Comparison of ENCODE assay signal across 16 cellular contexts in genomic region chr6:92723390-92723931, GRCh38.
A peak's percentile ranks its signal among the peaks of the same experiment; 100 is the strongest.
DNase-seq lines count a peak whose midpoint lies in the region; ATAC-seq, FAIRE-seq and TF ChIP-seq lines count a peak whose summit lies in the region.
"Had no signal": no experiment of that assay in that cellular context is flagged by ENCODE, and none has a peak within 500 bp of the region (broad histone marks: within the 10 kb centered on the region; RNA-seq: fewer than 3 reads in every experiment).

No MANE protein-coding gene starts in this region.

- no peak overlapping the region for H3K4me3 Mint-ChIP-seq in activated CD8-positive, alpha-beta memory T cell treated with anti-CD3 and anti-CD28 coated beads, Interleukin-2, amount 10 ng/mL, durations not matched to agents 7 days and 5 days
- H3K4me3 Mint-ChIP-seq in activated B cell treated with CpG ODN at 0.5 μM for 24 hours = no peak overlapping the region

- no peak for TF ChIP-seq POLR2A in H54 (IDR thresholded peaks at IDR 0.05; ENCODE audit: low read depth, low read length)

- H3K4me1 ChIP-seq in kidney (ENCODE audit: control insufficient read depth in 1 of 2, insufficient read depth in 1 of 2, low read depth in 1 of 2, low read length in 2 of 2) = no peaks in the 10 kb centered on the region
- no peaks in the 10 kb centered on the region for H3K4me1 ChIP-seq in effector memory CD4-positive, alpha-beta T cell (ENCODE audit: control insufficient read depth, insufficient read depth, low read length, poor library complexity, severe bottlenecking)

- no peaks in the 10 kb centered on the region for H3K27me3 ChIP-seq in effector memory CD4-positive, alpha-beta T cell (replicated peaks; ENCODE audit: control insufficient read depth, insufficient read depth, low read length, poor library complexity, severe bottlenecking)

- no peaks in the 10 kb centered on the region for H3K27me3 Mint-ChIP-seq in activated CD8-positive, alpha-beta memory T cell treated with anti-CD3 and anti-CD28 coated beads, Interleukin-2, amount 10 ng/mL, durations not matched to agents 7 days and 5 days
- no peaks in the 10 kb centered on the region for H3K27me3 Mint-ChIP-seq in activated B cell treated with CpG ODN at 0.5 μM for 24 hours

- no peaks in the 10 kb centered on the region for H3K36me3 ChIP-seq in kidney (ENCODE audit: control insufficient read depth in 1 of 2, insufficient read depth in 2 of 2, low read length in 2 of 2)
- no peaks in the 10 kb centered on the region for H3K36me3 ChIP-seq in effector memory CD4-positive, alpha-beta T cell (ENCODE audit: control insufficient read depth, insufficient read depth, low read length)

- no peaks in the 10 kb centered on the region for H3K4me1 Mint-ChIP-seq in activated CD8-positive, alpha-beta memory T cell treated with anti-CD3 and anti-CD28 coated beads, Interleukin-2, amount 10 ng/mL, durations not matched to agents 7 days and 5 days
- no peaks in the 10 kb centered on the region for H3K4me1 Mint-ChIP-seq in activated B cell treated with CpG ODN at 0.5 μM for 24 hours

- intact Hi-C loops in activated B cell treated with CpG ODN at 0.5 μM for 24 hours (cut with micrococcal nuclease) = no loop called here
- intact Hi-C loops in kidney (cut with DNase I) = no loop called here

- H3K36me3 Mint-ChIP-seq in activated CD8-positive, alpha-beta memory T cell treated with anti-CD3 and anti-CD28 coated beads, Interleukin-2, amount 10 ng/mL, durations not matched to agents 7 days and 5 days = no peaks in the 10 kb centered on the region
- H3K36me3 Mint-ChIP-seq in activated B cell treated with CpG ODN at 0.5 μM for 24 hours (ENCODE audit: low read depth) = no peaks in the 10 kb centered on the region

- H3K9ac ChIP-seq in kidney (ENCODE audit: low read length in 2 of 2) = no peak overlapping the region

- H3K27ac ChIP-seq in kidney (ENCODE audit: low read depth in 2 of 2, low read length in 2 of 2) = no peak overlapping the region
- no peak overlapping the region for H3K27ac ChIP-seq in effector memory CD4-positive, alpha-beta T cell (ENCODE audit: insufficient read depth, low read length, poor library complexity, severe bottlenecking)

- H3K27ac Mint-ChIP-seq in activated CD8-positive, alpha-beta memory T cell treated with anti-CD3 and anti-CD28 coated beads, Interleukin-2, amount 10 ng/mL, durations not matched to agents 7 days and 5 days = no peak overlapping the region
- H3K27ac Mint-ChIP-seq in activated B cell treated with CpG ODN at 0.5 μM for 24 hours = no peak overlapping the region

- peak; percentile 45 for ATAC-seq in activated CD8-positive, alpha-beta memory T cell treated with anti-CD3 and anti-CD28 coated beads, Interleukin-2, amount 10 ng/mL, durations not matched to agents 7 days and 5 days
- ATAC-seq in activated B cell treated with CpG ODN at 0.5 μM for 24 hours (ENCODE audit: low read depth) (peak; percentile 45), GM18873 (IDR thresholded peaks at IDR 0.05; ENCODE audit: low FRiP score, unreplicated experiment) (no peak)
- peak; percentile 19 for ATAC-seq in stimulated activated naive CD8-positive, alpha-beta T cell treated with anti-CD3 and anti-CD28 coated beads, Interleukin-15, Interleukin-2, amounts not matched to agents 100 U/mL and 50 U/mL, for 24 hours

- CTCF ChIA-PET in activated CD8-positive, alpha-beta memory T cell treated with anti-CD3 and anti-CD28 coated beads, Interleukin-2, amount 10 ng/mL, durations not matched to agents 7 days and 5 days (lab: Charles Lee) = no interaction called here
- CTCF ChIA-PET in activated B cell treated with CpG ODN at 0.5 μM for 24 hours (lab: Charles Lee) = no interaction called here

- FAIRE-seq in kidney (lab: Jason Lieb, UNC) (no peak), H54 (lab: Jason Lieb, UNC) (no peak)

- no peak overlapping the region for H3K4me3 ChIP-seq in kidney (ENCODE audit: low read length in 2 of 2)
- H3K4me3 ChIP-seq in effector memory CD4-positive, alpha-beta T cell (ENCODE audit: insufficient read depth, low read depth, low read length, poor library complexity, severe bottlenecking) = no peak overlapping the region
- H3K4me3 ChIP-seq: smooth muscle cell had no signal

- DNase-seq in activated CD8-positive, alpha-beta memory T cell treated with anti-CD3 and anti-CD28 coated beads, Interleukin-2, amount 10 ng/mL, durations not matched to agents 7 days and 5 days = peak; percentile 41
- DNase-seq in activated CD8-positive, alpha-beta memory T cell treated with anti-CD3 and anti-CD28 coated beads, Interleukin-2, amount 50 U/mL, for 4 hours = no peak
- DNase-seq in activated B cell treated with CpG ODN at 0.5 μM for 24 hours (no peak), kidney (peak; percentile 66), H54 (ENCODE audit: insufficient read length, low spot score) (no peak)
- DNase-seq in stimulated activated naive CD8-positive, alpha-beta T cell treated with anti-CD3 and anti-CD28 coated beads, Interleukin-15, Interleukin-2, amounts not matched to agents 100 U/mL and 50 U/mL, for 24 hours = no peak
- DNase-seq in effector memory CD4-positive, alpha-beta T cell = no peak
- DNase-seq: activated gamma-delta T cell treated with Interleukin-2 at 50 U/mL for 16 hours, DMS79, hippocampal formation, Karpas-422, NCI-H146, NCI-H446, SIG-M5 had no signal

- H3K9me3 Mint-ChIP-seq in activated CD8-positive, alpha-beta memory T cell treated with anti-CD3 and anti-CD28 coated beads, Interleukin-2, amount 10 ng/mL, durations not matched to agents 7 days and 5 days (ENCODE audit: low read depth) = peaks cover 3% of the 10 kb centered on the region
- peaks cover 5% of the 10 kb centered on the region for H3K9me3 Mint-ChIP-seq in activated B cell treated with CpG ODN at 0.5 μM for 24 hours

- no peak for TF ChIP-seq CTCF in activated B cell treated with CpG ODN at 0.5 μM for 24 hours (IDR thresholded peaks at IDR 0.05)
- no peak for TF ChIP-seq CTCF in kidney (IDR thresholded peaks at IDR 0.05; ENCODE audit: borderline replicate concordance, extremely low read depth, insufficient read depth)

- no peaks in the 10 kb centered on the region for H3K9me3 ChIP-seq in kidney (ENCODE audit: control insufficient read depth in 1 of 2, low read length in 2 of 2)
- no peaks in the 10 kb centered on the region for H3K9me3 ChIP-seq in effector memory CD4-positive, alpha-beta T cell (ENCODE audit: control insufficient read depth, low read length)

- POLR2A ChIA-PET in activated B cell treated with CpG ODN at 0.5 μM for 24 hours (lab: Charles Lee) = no interaction called here

Comparison
In these comparisons a context has a peak if more than half of its experiments do, and no peak if none do; other contexts are left out.
1. DNase-seq: peak in activated CD8-positive, alpha-beta memory T cell treated with anti-CD3 and anti-CD28 coated beads, Interleukin-2, amount 10 ng/mL, durations not matched to agents 7 days and 5 days (single experiment) and kidney (single experiment); none in activated CD8-positive, alpha-beta memory T cell treated with anti-CD3 and anti-CD28 coated beads, Interleukin-2, amount 50 U/mL, for 4 hours (single experiment), activated B cell treated with CpG ODN at 0.5 μM for 24 hours (single experiment), stimulated activated naive CD8-positive, alpha-beta T cell treated with anti-CD3 and anti-CD28 coated beads, Interleukin-15, Interleukin-2, amounts not matched to agents 100 U/mL and 50 U/mL, for 24 hours (single experiment), effector memory CD4-positive, alpha-beta T cell (0 of 3) and H54 (single experiment).